Comparison of ENCODE assay signal across 1 cellular context in genomic region chr6:26593278-26594127, GRCh38.
TF ChIP-seq lines count a peak whose summit lies in the region.

No MANE protein-coding gene starts in this region.

TF ChIP-seq in K562, 482 proteins besides CTCF, POLR2A, EP300 and RAD21 (continued from another document and continues in another):
- TF ChIP-seq, protein P1, sequence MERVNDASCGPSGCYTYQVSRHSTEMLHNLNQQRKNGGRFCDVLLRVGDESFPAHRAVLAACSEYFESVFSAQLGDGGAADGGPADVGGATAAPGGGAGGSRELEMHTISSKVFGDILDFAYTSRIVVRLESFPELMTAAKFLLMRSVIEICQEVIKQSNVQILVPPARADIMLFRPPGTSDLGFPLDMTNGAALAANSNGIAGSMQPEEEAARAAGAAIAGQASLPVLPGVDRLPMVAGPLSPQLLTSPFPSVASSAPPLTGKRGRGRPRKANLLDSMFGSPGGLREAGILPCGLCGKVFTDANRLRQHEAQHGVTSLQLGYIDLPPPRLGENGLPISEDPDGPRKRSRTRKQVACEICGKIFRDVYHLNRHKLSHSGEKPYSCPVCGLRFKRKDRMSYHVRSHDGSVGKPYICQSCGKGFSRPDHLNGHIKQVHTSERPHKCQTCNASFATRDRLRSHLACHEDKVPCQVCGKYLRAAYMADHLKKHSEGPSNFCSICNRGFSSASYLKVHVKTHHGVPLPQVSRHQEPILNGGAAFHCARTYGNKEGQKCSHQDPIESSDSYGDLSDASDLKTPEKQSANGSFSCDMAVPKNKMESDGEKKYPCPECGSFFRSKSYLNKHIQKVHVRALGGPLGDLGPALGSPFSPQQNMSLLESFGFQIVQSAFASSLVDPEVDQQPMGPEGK (CRISPR knock-in tag; IDR thresholded peaks at IDR 0.05; ENCODE audit: borderline replicate concordance) = peak; percentile 73; the same call in 1 of the 2 replicates
- TF ChIP-seq ZNF41 (CRISPR knock-in tag; conservative IDR thresholded peaks at IDR 0.05) (peak; percentile 81), ZNF583 (CRISPR knock-in tag; IDR thresholded peaks at IDR 0.05) (peak; percentile 84; the same call in 1 of the 2 replicates), ZNF347 (CRISPR knock-in tag; IDR thresholded peaks at IDR 0.05; ENCODE audit: low read depth) (peak; percentile 67; the same call in 1 of the 2 replicates), MLLT1 (IDR thresholded peaks at IDR 0.05) (peak; percentile 16 to 96; a peak in 2 of 4 replicates), CC2D1A (IDR thresholded peaks at IDR 0.05) (peak; percentile 68), SMARCA5 (IDR thresholded peaks at IDR 0.05) (peak; percentile 89; the same call in 1 of the 2 replicates), NR2C2 (CRISPR knock-in tag; IDR thresholded peaks at IDR 0.05) (no peak), NR2C2 (tag; IDR thresholded peaks at IDR 0.05) (peak; percentile 39), FOXP1 (CRISPR knock-in tag; IDR thresholded peaks at IDR 0.05) (no peak), HIVEP1 (CRISPR knock-in tag; IDR thresholded peaks at IDR 0.05) (peak; percentile 69; the same call in 1 of the 2 replicates), GTF2F1 (IDR thresholded peaks at IDR 0.05; ENCODE audit: low read depth, low read length) (no peak), ZNF668 (CRISPR knock-in tag; IDR thresholded peaks at IDR 0.05) (peak; percentile 82), MNT (conservative IDR thresholded peaks at IDR 0.05) (peak in 1 of 2 experiments; percentile 40; a peak in 2 of 4 replicates), NR1H2 (CRISPR knock-in tag; IDR thresholded peaks at IDR 0.05) (no peak), KLF13 (tag; IDR thresholded peaks at IDR 0.05; ENCODE audit: borderline replicate concordance, low read depth) (peak; percentile 41; the same call in 1 of the 2 replicates), HBP1 (CRISPR knock-in tag; IDR thresholded peaks at IDR 0.05) (peak; percentile 56; the same call in 1 of the 2 replicates), ATF1 (CRISPR knock-in tag; IDR thresholded peaks at IDR 0.05) (no peak), ATF1 (tag; IDR thresholded peaks at IDR 0.05) (peak; percentile 51; the same call in 1 of the 2 replicates), JUND (IDR thresholded peaks at IDR 0.05; ENCODE audit: borderline replicate concordance, low read depth, low read length) (no peak), JUND (tag; IDR thresholded peaks at IDR 0.05; ENCODE audit: borderline replicate concordance, low read depth, low read length) (peak; percentile 23; the same call in 1 of the 3 replicates), TRIM28 (IDR thresholded peaks at IDR 0.05) (0 out of 2 replicates have a peak, but pooled peaks have one; percentile 25), ZNF639 (CRISPR knock-in tag; conservative IDR thresholded peaks at IDR 0.05 in 1 of 2, IDR thresholded peaks at IDR 0.05 in 1 of 2) (peak in 1 of 2 experiments; percentile 81; a peak in 2 of 4 replicates), MYC (IDR thresholded peaks at IDR 0.05; ENCODE audit: low read depth, low read length) (0 out of 2 replicates have a peak, but pooled peaks have one; percentile 9), MYC (CRISPR knock-in tag; IDR thresholded peaks at IDR 0.05; ENCODE audit: borderline replicate concordance, low read depth) (peak; percentile 36; the same call in 1 of the 2 replicates), WHSC1 (IDR thresholded peaks at IDR 0.05; ENCODE audit: low read length) (no peak), TOE1 (IDR thresholded peaks at IDR 0.05; ENCODE audit: borderline replicate concordance) (peak; percentile 67; the same call in 1 of the 2 replicates), TOE1 (CRISPR knock-in tag; IDR thresholded peaks at IDR 0.05; ENCODE audit: borderline replicate concordance, low read depth) (no peak)
- TF ChIP-seq, protein P2, sequence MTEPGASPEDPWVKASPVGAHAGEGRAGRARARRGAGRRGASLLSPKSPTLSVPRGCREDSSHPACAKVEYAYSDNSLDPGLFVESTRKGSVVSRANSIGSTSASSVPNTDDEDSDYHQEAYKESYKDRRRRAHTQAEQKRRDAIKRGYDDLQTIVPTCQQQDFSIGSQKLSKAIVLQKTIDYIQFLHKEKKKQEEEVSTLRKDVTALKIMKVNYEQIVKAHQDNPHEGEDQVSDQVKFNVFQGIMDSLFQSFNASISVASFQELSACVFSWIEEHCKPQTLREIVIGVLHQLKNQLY (CRISPR knock-in tag; conservative IDR thresholded peaks at IDR 0.05) = no peak
- TF ChIP-seq, protein P3, sequence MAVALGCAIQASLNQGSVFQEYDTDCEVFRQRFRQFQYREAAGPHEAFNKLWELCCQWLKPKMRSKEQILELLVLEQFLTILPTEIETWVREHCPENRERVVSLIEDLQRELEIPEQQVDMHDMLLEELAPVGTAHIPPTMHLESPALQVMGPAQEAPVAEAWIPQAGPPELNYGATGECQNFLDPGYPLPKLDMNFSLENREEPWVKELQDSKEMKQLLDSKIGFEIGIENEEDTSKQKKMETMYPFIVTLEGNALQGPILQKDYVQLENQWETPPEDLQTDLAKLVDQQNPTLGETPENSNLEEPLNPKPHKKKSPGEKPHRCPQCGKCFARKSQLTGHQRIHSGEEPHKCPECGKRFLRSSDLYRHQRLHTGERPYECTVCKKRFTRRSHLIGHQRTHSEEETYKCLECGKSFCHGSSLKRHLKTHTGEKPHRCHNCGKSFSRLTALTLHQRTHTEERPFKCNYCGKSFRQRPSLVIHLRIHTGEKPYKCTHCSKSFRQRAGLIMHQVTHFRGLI (CRISPR knock-in tag; IDR thresholded peaks at IDR 0.05) = peak; percentile 92
- TF ChIP-seq, protein P4, sequence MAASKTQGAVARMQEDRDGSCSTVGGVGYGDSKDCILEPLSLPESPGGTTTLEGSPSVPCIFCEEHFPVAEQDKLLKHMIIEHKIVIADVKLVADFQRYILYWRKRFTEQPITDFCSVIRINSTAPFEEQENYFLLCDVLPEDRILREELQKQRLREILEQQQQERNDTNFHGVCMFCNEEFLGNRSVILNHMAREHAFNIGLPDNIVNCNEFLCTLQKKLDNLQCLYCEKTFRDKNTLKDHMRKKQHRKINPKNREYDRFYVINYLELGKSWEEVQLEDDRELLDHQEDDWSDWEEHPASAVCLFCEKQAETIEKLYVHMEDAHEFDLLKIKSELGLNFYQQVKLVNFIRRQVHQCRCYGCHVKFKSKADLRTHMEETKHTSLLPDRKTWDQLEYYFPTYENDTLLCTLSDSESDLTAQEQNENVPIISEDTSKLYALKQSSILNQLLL (CRISPR knock-in tag; IDR thresholded peaks at IDR 0.05; ENCODE audit: borderline replicate concordance) = no peak
- TF ChIP-seq, protein P5, sequence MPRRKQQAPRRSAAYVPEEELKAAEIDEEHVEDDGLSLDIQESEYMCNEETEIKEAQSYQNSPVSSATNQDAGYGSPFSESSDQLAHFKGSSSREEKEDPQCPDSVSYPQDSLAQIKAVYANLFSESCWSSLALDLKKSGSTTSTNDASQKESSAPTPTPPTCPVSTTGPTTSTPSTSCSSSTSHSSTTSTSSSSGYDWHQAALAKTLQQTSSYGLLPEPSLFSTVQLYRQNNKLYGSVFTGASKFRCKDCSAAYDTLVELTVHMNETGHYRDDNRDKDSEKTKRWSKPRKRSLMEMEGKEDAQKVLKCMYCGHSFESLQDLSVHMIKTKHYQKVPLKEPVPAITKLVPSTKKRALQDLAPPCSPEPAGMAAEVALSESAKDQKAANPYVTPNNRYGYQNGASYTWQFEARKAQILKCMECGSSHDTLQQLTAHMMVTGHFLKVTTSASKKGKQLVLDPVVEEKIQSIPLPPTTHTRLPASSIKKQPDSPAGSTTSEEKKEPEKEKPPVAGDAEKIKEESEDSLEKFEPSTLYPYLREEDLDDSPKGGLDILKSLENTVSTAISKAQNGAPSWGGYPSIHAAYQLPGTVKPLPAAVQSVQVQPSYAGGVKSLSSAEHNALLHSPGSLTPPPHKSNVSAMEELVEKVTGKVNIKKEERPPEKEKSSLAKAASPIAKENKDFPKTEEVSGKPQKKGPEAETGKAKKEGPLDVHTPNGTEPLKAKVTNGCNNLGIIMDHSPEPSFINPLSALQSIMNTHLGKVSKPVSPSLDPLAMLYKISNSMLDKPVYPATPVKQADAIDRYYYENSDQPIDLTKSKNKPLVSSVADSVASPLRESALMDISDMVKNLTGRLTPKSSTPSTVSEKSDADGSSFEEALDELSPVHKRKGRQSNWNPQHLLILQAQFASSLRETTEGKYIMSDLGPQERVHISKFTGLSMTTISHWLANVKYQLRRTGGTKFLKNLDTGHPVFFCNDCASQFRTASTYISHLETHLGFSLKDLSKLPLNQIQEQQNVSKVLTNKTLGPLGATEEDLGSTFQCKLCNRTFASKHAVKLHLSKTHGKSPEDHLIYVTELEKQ (CRISPR knock-in tag; IDR thresholded peaks at IDR 0.05) = peak; percentile 83
- TF ChIP-seq, protein P6, sequence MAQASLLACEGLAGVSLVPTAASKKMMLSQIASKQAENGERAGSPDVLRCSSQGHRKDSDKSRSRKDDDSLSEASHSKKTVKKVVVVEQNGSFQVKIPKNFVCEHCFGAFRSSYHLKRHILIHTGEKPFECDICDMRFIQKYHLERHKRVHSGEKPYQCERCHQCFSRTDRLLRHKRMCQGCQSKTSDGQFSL (CRISPR knock-in tag; IDR thresholded peaks at IDR 0.05) = no peak
- TF ChIP-seq, protein P6 (tag; IDR thresholded peaks at IDR 0.05) = peak in 1 of 2 experiments; percentile 84; a peak in 1 of 4 replicates
- TF ChIP-seq, protein P7, sequence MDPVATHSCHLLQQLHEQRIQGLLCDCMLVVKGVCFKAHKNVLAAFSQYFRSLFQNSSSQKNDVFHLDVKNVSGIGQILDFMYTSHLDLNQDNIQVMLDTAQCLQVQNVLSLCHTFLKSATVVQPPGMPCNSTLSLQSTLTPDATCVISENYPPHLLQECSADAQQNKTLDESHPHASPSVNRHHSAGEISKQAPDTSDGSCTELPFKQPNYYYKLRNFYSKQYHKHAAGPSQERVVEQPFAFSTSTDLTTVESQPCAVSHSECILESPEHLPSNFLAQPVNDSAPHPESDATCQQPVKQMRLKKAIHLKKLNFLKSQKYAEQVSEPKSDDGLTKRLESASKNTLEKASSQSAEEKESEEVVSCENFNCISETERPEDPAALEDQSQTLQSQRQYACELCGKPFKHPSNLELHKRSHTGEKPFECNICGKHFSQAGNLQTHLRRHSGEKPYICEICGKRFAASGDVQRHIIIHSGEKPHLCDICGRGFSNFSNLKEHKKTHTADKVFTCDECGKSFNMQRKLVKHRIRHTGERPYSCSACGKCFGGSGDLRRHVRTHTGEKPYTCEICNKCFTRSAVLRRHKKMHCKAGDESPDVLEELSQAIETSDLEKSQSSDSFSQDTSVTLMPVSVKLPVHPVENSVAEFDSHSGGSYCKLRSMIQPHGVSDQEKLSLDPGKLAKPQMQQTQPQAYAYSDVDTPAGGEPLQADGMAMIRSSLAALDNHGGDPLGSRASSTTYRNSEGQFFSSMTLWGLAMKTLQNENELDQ (CRISPR knock-in tag; IDR thresholded peaks at IDR 0.05; ENCODE audit: borderline replicate concordance) = no peak
- TF ChIP-seq, protein P8, sequence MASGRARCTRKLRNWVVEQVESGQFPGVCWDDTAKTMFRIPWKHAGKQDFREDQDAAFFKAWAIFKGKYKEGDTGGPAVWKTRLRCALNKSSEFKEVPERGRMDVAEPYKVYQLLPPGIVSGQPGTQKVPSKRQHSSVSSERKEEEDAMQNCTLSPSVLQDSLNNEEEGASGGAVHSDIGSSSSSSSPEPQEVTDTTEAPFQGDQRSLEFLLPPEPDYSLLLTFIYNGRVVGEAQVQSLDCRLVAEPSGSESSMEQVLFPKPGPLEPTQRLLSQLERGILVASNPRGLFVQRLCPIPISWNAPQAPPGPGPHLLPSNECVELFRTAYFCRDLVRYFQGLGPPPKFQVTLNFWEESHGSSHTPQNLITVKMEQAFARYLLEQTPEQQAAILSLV (tag; IDR thresholded peaks at IDR 0.05) = peak; percentile 81
